In genomic region chr10:21130108-21130507, GRCh38 we compare ENCODE assay signal across 1 cellular context.
TF ChIP-seq lines count a peak whose summit lies in the region.

No MANE protein-coding gene starts in this region.

TF ChIP-seq in K562, 482 proteins besides CTCF, POLR2A, EP300 and RAD21 (continued from another document and continues in another):
- no peak for TF ChIP-seq ZKSCAN1 (IDR thresholded peaks at IDR 0.05; ENCODE audit: low read depth, low read length)
- TF ChIP-seq ZNF79 (CRISPR knock-in tag; IDR thresholded peaks at IDR 0.05; ENCODE audit: low read depth), result no peak
- TF ChIP-seq CBX3 (IDR thresholded peaks at IDR 0.05; ENCODE audit: borderline replicate concordance in 1 of 2, low read length in 2 of 2), result no peak; a peak in 1 of 3 replicates
- no peak for TF ChIP-seq ZC3H11A (IDR thresholded peaks at IDR 0.05; ENCODE audit: low read depth, low read length)
- no peak for TF ChIP-seq HMG20B (CRISPR knock-in tag; IDR thresholded peaks at IDR 0.05)
- no peak for TF ChIP-seq SRSF9 (IDR thresholded peaks at IDR 0.05; ENCODE audit: borderline replicate concordance, low read depth, low read length)
- TF ChIP-seq RAD51 (IDR thresholded peaks at IDR 0.05; ENCODE audit: borderline replicate concordance, low read depth), result no peak
- TF ChIP-seq MLX (CRISPR knock-in tag; conservative IDR thresholded peaks at IDR 0.05), result no peak
- TF ChIP-seq RCOR1 (IDR thresholded peaks at IDR 0.05; ENCODE audit: borderline replicate concordance in 1 of 2, low read depth in 2 of 2, low read length in 2 of 2), result peak in 1 of 2 experiments; percentile 85; a peak in 1 of 4 replicates
- TF ChIP-seq TAF15 (IDR thresholded peaks at IDR 0.05; ENCODE audit: low read depth, low read length), result no peak
- peak; percentile 60; the same call in 1 of the 2 replicates for TF ChIP-seq SMARCC2 (IDR thresholded peaks at IDR 0.05; ENCODE audit: low read depth)
- no peak for TF ChIP-seq TCF7L2 (IDR thresholded peaks at IDR 0.05; ENCODE audit: low read depth, low read length)
- no peak for TF ChIP-seq KLF6 (CRISPR knock-in tag; IDR thresholded peaks at IDR 0.05; ENCODE audit: borderline replicate concordance)
- TF ChIP-seq TGIF2 (CRISPR knock-in tag; IDR thresholded peaks at IDR 0.05), result no peak
- TF ChIP-seq MYBL2 (IDR thresholded peaks at IDR 0.05; ENCODE audit: low read depth), result no peak
- no peak for TF ChIP-seq MYBL2 (CRISPR knock-in tag; IDR thresholded peaks at IDR 0.05; ENCODE audit: borderline replicate concordance)
- TF ChIP-seq ERF (CRISPR knock-in tag; IDR thresholded peaks at IDR 0.05), result no peak
- no peak for TF ChIP-seq CEBPZ (IDR thresholded peaks at IDR 0.05; ENCODE audit: borderline replicate concordance, low read depth, low read length)
- no peak for TF ChIP-seq ILK (tag; IDR thresholded peaks at IDR 0.05; ENCODE audit: borderline replicate concordance, low read depth)
- TF ChIP-seq TCF3 (CRISPR knock-in tag; IDR thresholded peaks at IDR 0.05), result peak; percentile 86
- TF ChIP-seq REST (CRISPR knock-in tag; IDR thresholded peaks at IDR 0.05; ENCODE audit: low read depth), result no peak
- TF ChIP-seq NFRKB (IDR thresholded peaks at IDR 0.05; ENCODE audit: low read depth), result no peak
- TF ChIP-seq BMI1 (IDR thresholded peaks at IDR 0.05; ENCODE audit: low read length), result no peak
- TF ChIP-seq KAT2B (IDR thresholded peaks at IDR 0.05; ENCODE audit: low read depth, low read length), result no peak
- TF ChIP-seq TAF9B (IDR thresholded peaks at IDR 0.05; ENCODE audit: partially characterized antibody), result no peak
- TF ChIP-seq CBX5 (IDR thresholded peaks at IDR 0.05; ENCODE audit: borderline replicate concordance, low read depth), result no peak
- no peak for TF ChIP-seq BRD9 (IDR thresholded peaks at IDR 0.05; ENCODE audit: low read depth, partially characterized antibody)
- TF ChIP-seq NFE2 (IDR thresholded peaks at IDR 0.05; ENCODE audit: low read depth), result peak; percentile 60; the same call in 1 of the 2 replicates
- no peak for TF ChIP-seq SPI1 (IDR thresholded peaks at IDR 0.05; ENCODE audit: borderline replicate concordance, low read depth, low read length)
- TF ChIP-seq CHAMP1 (IDR thresholded peaks at IDR 0.05), result peak; percentile 73
- no peak for TF ChIP-seq ZNF282 (CRISPR knock-in tag; IDR thresholded peaks at IDR 0.05)
- TF ChIP-seq OTX1 (CRISPR knock-in tag; IDR thresholded peaks at IDR 0.05), result no peak
- no peak for TF ChIP-seq ETV6 (IDR thresholded peaks at IDR 0.05; ENCODE audit: borderline replicate concordance in 1 of 2, low read depth in 2 of 2, low read length in 1 of 2)
- TF ChIP-seq ETV6 (CRISPR knock-in tag; IDR thresholded peaks at IDR 0.05; ENCODE audit: borderline replicate concordance), result no peak
- TF ChIP-seq ZBTB8A (IDR thresholded peaks at IDR 0.05; ENCODE audit: partially characterized antibody), result no peak
- TF ChIP-seq THRB (CRISPR knock-in tag; conservative IDR thresholded peaks at IDR 0.05), result no peak
- no peak for TF ChIP-seq SNAPC5 (CRISPR knock-in tag; IDR thresholded peaks at IDR 0.05)
- TF ChIP-seq ELK3 (CRISPR knock-in tag; IDR thresholded peaks at IDR 0.05), result no peak
- TF ChIP-seq ZNF146 (CRISPR knock-in tag; IDR thresholded peaks at IDR 0.05; ENCODE audit: unreplicated experiment), result no peak
- TF ChIP-seq ZNF512 (tag; IDR thresholded peaks at IDR 0.05), result no peak
- TF ChIP-seq NR0B1 (IDR thresholded peaks at IDR 0.05; ENCODE audit: partially characterized antibody), result no peak
- no peak for TF ChIP-seq HOMEZ (CRISPR knock-in tag; IDR thresholded peaks at IDR 0.05)
- TF ChIP-seq ZNF75A (CRISPR knock-in tag; IDR thresholded peaks at IDR 0.05), result no peak
- no peak for TF ChIP-seq HNRNPL (IDR thresholded peaks at IDR 0.05; ENCODE audit: low read depth, low read length)
- TF ChIP-seq HNRNPUL1 (IDR thresholded peaks at IDR 0.05; ENCODE audit: low read length), result no peak
- no peak for TF ChIP-seq ATF2 (CRISPR knock-in tag; IDR thresholded peaks at IDR 0.05)
- no peak for TF ChIP-seq NRF1 (conservative IDR thresholded peaks at IDR 0.05 in 1 of 2, IDR thresholded peaks at IDR 0.05 in 1 of 2)
- no peak for TF ChIP-seq TBP (optimal IDR thresholded peaks at IDR 0.05; ENCODE audit: low read depth, low read length)
